ENCODE assay signal across 11 cellular contexts in the genomic region with DNA sequence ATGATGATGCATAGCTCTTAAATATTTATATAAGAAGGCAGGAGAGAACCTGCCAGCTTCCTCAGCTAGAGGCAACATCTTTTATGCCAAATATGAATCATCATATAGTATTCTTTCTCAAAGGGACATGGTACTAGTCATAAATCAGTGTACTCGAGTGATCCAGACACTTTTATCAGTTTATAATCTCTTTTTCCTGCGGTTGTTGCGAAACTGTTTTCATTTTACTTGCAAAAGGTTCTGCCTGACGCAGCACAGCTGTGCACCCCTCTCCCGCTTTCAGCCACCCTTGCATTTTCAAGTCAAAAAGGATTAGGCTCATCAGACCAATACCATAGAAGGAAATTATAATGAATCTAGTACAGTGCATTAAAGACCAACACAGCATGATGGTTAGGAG.
DNase-seq lines count a peak whose midpoint lies in the region; ATAC-seq, FAIRE-seq and TF ChIP-seq lines count a peak whose summit lies in the region.
"Had no signal": no experiment of that assay in that cellular context is flagged by ENCODE, and none has a peak within 500 bp of the region (broad histone marks: within the 10 kb centered on the region; RNA-seq: fewer than 3 reads in every experiment).

No MANE protein-coding gene starts in this region.

- no peak overlapping the region for H3K4me2 ChIP-seq in astrocyte (ENCODE audit: low read length)

- H3K27ac Mint-ChIP-seq in astrocyte (ENCODE audit: unreplicated experiment) = no peak overlapping the region

- ATAC-seq in GM18868 (IDR thresholded peaks at IDR 0.05; ENCODE audit: unreplicated experiment) = peak; percentile 65
- ATAC-seq in GM18873 (IDR thresholded peaks at IDR 0.05; ENCODE audit: low FRiP score, unreplicated experiment) = no peak

- no peaks in the 10 kb centered on the region for H4K20me1 ChIP-seq in astrocyte (ENCODE audit: insufficient read depth, low read length)

- no peak overlapping the region for H2AFZ ChIP-seq in astrocyte (ENCODE audit: low read depth, low read length)

- no peaks in the 10 kb centered on the region for H3K79me2 ChIP-seq in astrocyte (ENCODE audit: insufficient read depth, low read length)

- H3K4me3 ChIP-seq in astrocyte (ENCODE audit: insufficient read depth, low read depth, low read length) = no peak overlapping the region
- H3K4me3 ChIP-seq in prostate gland = no peak overlapping the region
- no peak overlapping the region for H3K4me3 ChIP-seq in suprapubic skin
- no peak overlapping the region for H3K4me3 ChIP-seq in MG63

- H3K27me3 ChIP-seq in astrocyte (ENCODE audit: insufficient read depth, low read length) (no peaks in the 10 kb centered on the region), prostate gland (replicated peaks; ENCODE audit: insufficient read depth) (no peaks in the 10 kb centered on the region), suprapubic skin (peaks cover 33% of the 10 kb centered on the region), MG63 (no peaks in the 10 kb centered on the region)

- H3K4me1 ChIP-seq in astrocyte (ENCODE audit: insufficient read depth, low read length) (no peaks in the 10 kb centered on the region), prostate gland (replicated peaks) (no peaks in the 10 kb centered on the region), suprapubic skin (peaks cover 3% of the 10 kb centered on the region)

- TF ChIP-seq EP300 in suprapubic skin (IDR thresholded peaks at IDR 0.05) = no peak

- H3K9me3 ChIP-seq in astrocyte (ENCODE audit: insufficient read depth, low read depth, low read length) (peaks cover 6% of the 10 kb centered on the region), prostate gland (no peaks in the 10 kb centered on the region), suprapubic skin (no peaks in the 10 kb centered on the region), MG63 (0 out of 2 replicates have a peak, but pooled peaks cover 3% of the 10 kb centered on the region)

- no peak for TF ChIP-seq POLR2A in prostate gland (IDR thresholded peaks at IDR 0.05)
- TF ChIP-seq POLR2A in suprapubic skin (IDR thresholded peaks at IDR 0.05) = no peak

- H3K4me3 Mint-ChIP-seq in astrocyte (ENCODE audit: unreplicated experiment) = no peak overlapping the region

- H3K9ac ChIP-seq in astrocyte (ENCODE audit: low read length) = no peak overlapping the region

- H3K27me3 Mint-ChIP-seq in astrocyte (ENCODE audit: low read depth, unreplicated experiment) = no peaks in the 10 kb centered on the region

- peaks cover 4% of the 10 kb centered on the region for H3K9me3 Mint-ChIP-seq in astrocyte (ENCODE audit: unreplicated experiment)

- TF ChIP-seq CTCF in astrocyte (IDR thresholded peaks at IDR 0.05; ENCODE audit: insufficient read depth, low read depth, low read length) (no peak), prostate gland (IDR thresholded peaks at IDR 0.05) (no peak), suprapubic skin (IDR thresholded peaks at IDR 0.05) (no peak)

- intact Hi-C loops in prostate gland (cut with DNase I) = no loop called here

- H3K4me1 Mint-ChIP-seq in astrocyte (ENCODE audit: low read depth, unreplicated experiment) = peaks cover 7% of the 10 kb centered on the region

- WGBS in prostate gland = 4% methylated on average over 5 of the region's 5 CpGs
- WGBS in suprapubic skin = 20% methylated on average over 5 of the region's 5 CpGs

- DNase-seq in HPDE6-E6E7 (ENCODE audit: extremely low spot score) (peak; percentile 19), astrocyte (ENCODE audit: low read depth) (peak; percentile 45), prostate gland (ENCODE audit: low spot score) (peak; percentile 18), suprapubic skin (ENCODE audit: low spot score in 2 of 2) (no peak), MG63 (no peak)
- DNase-seq: NCI-H1436 treated with DMSO at 0.1 percent for 48 hours, NCI-H69 had no signal

- H3K36me3 Mint-ChIP-seq in astrocyte (ENCODE audit: low read depth, unreplicated experiment) = no peaks in the 10 kb centered on the region

- FAIRE-seq in astrocyte (lab: Jason Lieb, UNC) = no peak
- FAIRE-seq: endometrium had no signal

- no peak overlapping the region for H3K27ac ChIP-seq in astrocyte (ENCODE audit: low read depth, low read length)
- H3K27ac ChIP-seq in prostate gland = no peak overlapping the region
- H3K27ac ChIP-seq in suprapubic skin = no peak overlapping the region
- H3K27ac ChIP-seq: VCaP had no signal

- H3K36me3 ChIP-seq in astrocyte (ENCODE audit: insufficient read depth, low read length) = no peaks in the 10 kb centered on the region
- H3K36me3 ChIP-seq in prostate gland = no peaks in the 10 kb centered on the region
- no peaks in the 10 kb centered on the region for H3K36me3 ChIP-seq in suprapubic skin
- no peaks in the 10 kb centered on the region for H3K36me3 ChIP-seq in MG63

Comparison
In these comparisons a context has a peak if more than half of its experiments do, and no peak if none do; other contexts are left out.
1. DNase-seq: peak in HPDE6-E6E7 (single experiment), astrocyte (single experiment) and prostate gland (single experiment); none in suprapubic skin (0 of 2) and MG63 (single experiment).